21 cellular contexts compared by ENCODE assay signal in the genomic region with DNA sequence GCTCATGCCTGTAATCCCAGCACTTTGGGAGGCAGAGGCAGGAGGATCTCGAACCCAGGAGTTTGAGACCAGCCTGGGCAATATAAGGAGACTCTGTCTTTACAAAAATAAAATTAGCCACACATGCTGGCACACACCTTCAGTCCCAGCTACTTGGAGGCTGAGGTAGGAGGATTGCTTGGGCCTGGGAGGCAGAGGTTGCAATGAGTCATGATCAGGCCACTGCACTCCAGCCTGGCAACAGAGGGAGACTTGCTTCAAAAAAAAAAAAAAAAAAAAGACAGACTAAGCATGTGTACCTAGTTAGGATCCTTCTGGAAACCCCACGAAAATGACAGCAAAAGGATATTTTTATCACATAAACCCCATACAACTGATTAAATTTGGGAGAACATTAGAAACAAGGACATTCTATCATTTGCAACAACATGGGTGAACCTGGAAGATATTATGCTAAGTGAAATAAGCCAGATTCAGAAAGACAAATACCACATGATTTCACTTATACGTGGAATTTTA.
"Had no signal": no experiment of that assay in that cellular context is flagged by ENCODE, and none has a peak within 500 bp of the region (broad histone marks: within the 10 kb centered on the region; RNA-seq: fewer than 3 reads in every experiment).

No MANE protein-coding gene starts in this region.

- H3K9me3 Mint-ChIP-seq: natural killer cell treated with Interleukin-12 subunit alpha and Interleukin-12 subunit beta and Interleukin-15 and Interleukin-18, amount 100 ng/mL, for 72 hours; stimulated activated naive CD8-positive, alpha-beta T cell treated with anti-CD3 and anti-CD28 coated beads, Interleukin-15, Interleukin-2, amounts not matched to agents 100 ng/mL and 50 ng/mL, for 24 hours; type B pancreatic cell had no signal

- ATAC-seq: activated CD8-positive, alpha-beta memory T cell treated with anti-CD3 and anti-CD28 coated beads, Interleukin-2, amount 10 ng/mL, durations not matched to agents 7 days and 5 days; activated naive CD4-positive, alpha-beta T cell treated with anti-CD3 and anti-CD28 coated beads, Interleukin-2, amount 50 U/mL, for 72 hours; activated T-cell treated with anti-CD3 and anti-CD28 coated beads, Interleukin-2, amount 50 U/mL, for 72 hours; left ventricle myocardium superior; natural killer cell treated with Interleukin-12 subunit alpha and Interleukin-12 subunit beta and Interleukin-15 and Interleukin-18, amount 100 ng/mL, for 72 hours had no signal

- DNase-seq: activated CD4-positive, alpha-beta memory T cell treated with anti-CD3 and anti-CD28 coated beads for 36 hours; activated CD8-positive, alpha-beta memory T cell treated with anti-CD3 and anti-CD28 coated beads, Interleukin-2, amount 10 ng/mL, durations not matched to agents 7 days and 5 days; activated gamma-delta T cell; activated T-cell treated with anti-CD3 and anti-CD28 coated beads, Interleukin-2, amount 50 U/mL, for 72 hours; esophagus squamous epithelium; kidney glomerular epithelial cell; left ventricle myocardium superior; mesendoderm; nucleus accumbens; posterior cingulate gyrus; stimulated activated CD4-positive, alpha-beta T cell treated with anti-CD3 and anti-CD28 coated beads, Interleukin-15, amount 100 ng/mL, for 24 hours; stimulated activated CD4-positive, alpha-beta T cell treated with anti-CD3 and anti-CD28 coated beads, Interleukin-4, amount 100 ng/mL, for 1 hour; T-helper 9 cell had no signal

- H3K27ac ChIP-seq: esophagus squamous epithelium, suprapubic skin, VCaP had no signal

- H3K27me3 ChIP-seq: esophagus squamous epithelium, suprapubic skin had no signal

- FAIRE-seq: endometrium, frontal cortex had no signal

- H3K27ac Mint-ChIP-seq: activated CD4-positive, alpha-beta memory T cell treated with anti-CD3 and anti-CD28 coated beads for 36 hours; activated CD8-positive, alpha-beta memory T cell treated with anti-CD3 and anti-CD28 coated beads, Interleukin-2, amount 10 ng/mL, durations not matched to agents 7 days and 5 days; activated naive CD4-positive, alpha-beta T cell treated with anti-CD3 and anti-CD28 coated beads, Interleukin-2, amount 50 U/mL, for 72 hours; activated T-cell treated with anti-CD3 and anti-CD28 coated beads, Interleukin-2, amount 50 U/mL, for 72 hours; stimulated activated naive CD8-positive, alpha-beta T cell treated with anti-CD3 and anti-CD28 coated beads, Interleukin-15, Interleukin-2, amounts not matched to agents 100 ng/mL and 50 ng/mL, for 24 hours; type B pancreatic cell had no signal

- H3K4me3 ChIP-seq: esophagus squamous epithelium, suprapubic skin had no signal

- H3K36me3 Mint-ChIP-seq: activated CD4-positive, alpha-beta memory T cell treated with anti-CD3 and anti-CD28 coated beads for 36 hours; activated CD8-positive, alpha-beta memory T cell treated with anti-CD3 and anti-CD28 coated beads, Interleukin-2, amount 10 ng/mL, durations not matched to agents 7 days and 5 days; natural killer cell treated with Interleukin-12 subunit alpha and Interleukin-12 subunit beta and Interleukin-15 and Interleukin-18, amount 100 ng/mL, for 72 hours had no signal

- H3K36me3 ChIP-seq: esophagus squamous epithelium, suprapubic skin had no signal

- H3K9me3 ChIP-seq: suprapubic skin had no signal

- H3K4me3 Mint-ChIP-seq: activated CD4-positive, alpha-beta memory T cell treated with anti-CD3 and anti-CD28 coated beads for 36 hours; activated CD8-positive, alpha-beta memory T cell treated with anti-CD3 and anti-CD28 coated beads, Interleukin-2, amount 10 ng/mL, durations not matched to agents 7 days and 5 days; activated T-cell treated with anti-CD3 and anti-CD28 coated beads, Interleukin-2, amount 50 U/mL, for 72 hours; natural killer cell treated with Interleukin-12 subunit alpha and Interleukin-12 subunit beta and Interleukin-15 and Interleukin-18, amount 100 ng/mL, for 72 hours; stimulated activated naive CD8-positive, alpha-beta T cell treated with anti-CD3 and anti-CD28 coated beads, Interleukin-15, Interleukin-2, amounts not matched to agents 100 ng/mL and 50 ng/mL, for 24 hours; type B pancreatic cell had no signal

- H3K27me3 Mint-ChIP-seq: activated CD4-positive, alpha-beta memory T cell treated with anti-CD3 and anti-CD28 coated beads for 36 hours; activated CD8-positive, alpha-beta memory T cell treated with anti-CD3 and anti-CD28 coated beads, Interleukin-2, amount 10 ng/mL, durations not matched to agents 7 days and 5 days; natural killer cell treated with Interleukin-12 subunit alpha and Interleukin-12 subunit beta and Interleukin-15 and Interleukin-18, amount 100 ng/mL, for 72 hours; stimulated activated naive CD8-positive, alpha-beta T cell treated with anti-CD3 and anti-CD28 coated beads, Interleukin-15, Interleukin-2, amounts not matched to agents 100 ng/mL and 50 ng/mL, for 24 hours; type B pancreatic cell had no signal
